ENCODE assay signal across 1 cellular context in genomic region chrX:8067754-8068469, GRCh38.
TF ChIP-seq lines count a peak whose summit lies in the region.

No MANE protein-coding gene starts in this region.

TF ChIP-seq in HEK293, 187 proteins besides CTCF, POLR2A, EP300 and RAD21 (continued from another document):
- TF ChIP-seq INSM2 (tag by site-specific recombination; IDR thresholded peaks at IDR 0.05) (no peak), ZNF2 (tag by site-specific recombination; IDR thresholded peaks at IDR 0.05) (no peak), ZNF658 (tag by site-specific recombination; IDR thresholded peaks at IDR 0.05) (no peak), ZNF518A (tag by site-specific recombination; conservative IDR thresholded peaks at IDR 0.05; ENCODE audit: low read depth) (no peak), ZNF335 (tag by site-specific recombination; conservative IDR thresholded peaks at IDR 0.05) (no peak), ZNF692 (tag by site-specific recombination; IDR thresholded peaks at IDR 0.05) (no peak), ZNF654 (tag by site-specific recombination; IDR thresholded peaks at IDR 0.05; ENCODE audit: low read depth) (no peak)
